Comparison of ENCODE assay signal across 8 cellular contexts in genomic region chr17:75394332-75394918, GRCh38. TPM values are rescaled to one million over a fixed set of nuclear protein-coding genes. Genes with fewer than 3 reads are reported as not detected.
A peak's percentile ranks its signal among the peaks of the same experiment; 100 is the strongest.
DNase-seq lines count a peak whose midpoint lies in the region; ATAC-seq and TF ChIP-seq lines count a peak whose summit lies in the region.

No MANE protein-coding gene starts in this region.

- intact Hi-C loops in right lobe of liver (cut with DNase I): no loop called here
- intact Hi-C loops in upper lobe of right lung (cut with DNase I): no loop called here

- ATAC-seq in HG03520 (IDR thresholded peaks at IDR 0.05; ENCODE audit: unreplicated experiment) (peak; percentile 14), right lobe of liver (peak in 1 of 4 donors; percentile 24), upper lobe of right lung (no peak)

- H3K4me1 ChIP-seq in adipocyte (ENCODE audit: control insufficient read depth, insufficient read depth, low read length) (peaks cover 44% of the 10 kb centered on the region), right lobe of liver (peaks cover 0 to 36% (median 5%) of the 10 kb centered on the region in 4 donors), upper lobe of right lung (peaks cover 55% of the 10 kb centered on the region)

- TF ChIP-seq POLR2A in right lobe of liver (IDR thresholded peaks at IDR 0.05): no peak

- TF ChIP-seq CTCF in right lobe of liver (IDR thresholded peaks at IDR 0.05) (no peak), upper lobe of right lung (IDR thresholded peaks at IDR 0.05) (no peak)

- H3K9ac ChIP-seq in adipocyte (ENCODE audit: low read length): peak overlapping the region; percentile 90

- H3K36me3 ChIP-seq in adipocyte (ENCODE audit: control insufficient read depth, insufficient read depth, low read length, severe bottlenecking): no peaks in the 10 kb centered on the region
- peaks cover 0 to 6% (median 4%) of the 10 kb centered on the region in 4 donors for H3K36me3 ChIP-seq in right lobe of liver
- no peaks in the 10 kb centered on the region for H3K36me3 ChIP-seq in upper lobe of right lung

- DNase-seq in ELR (ENCODE audit: low read depth) (peak; percentile 42), adipocyte (ENCODE audit: low read depth) (peak; percentile 30), right lobe of liver (no peak), upper lobe of right lung (no peak), AG08396 (ENCODE audit: low spot score) (no peak)
- no peak for DNase-seq in activated CD4-positive, alpha-beta T cell treated with anti-CD3 and anti-CD28 coated beads, Interleukin-2, amount 50 U/mL, for 4 hours
- no peak for DNase-seq in central memory CD4-positive, alpha-beta T cell

- H3K4me3 ChIP-seq in adipocyte (ENCODE audit: low read length) (peak overlapping the region; percentile 91), right lobe of liver (peak overlapping the region; percentile 55 to 66 (median 58)), upper lobe of right lung (peak overlapping the region; percentile 59)

- H3K27me3 ChIP-seq in adipocyte (replicated peaks; ENCODE audit: control insufficient read depth, insufficient read depth, low read length) (no peaks in the 10 kb centered on the region), right lobe of liver (no peaks in the 10 kb centered on the region), upper lobe of right lung (no peaks in the 10 kb centered on the region)

- 6% methylated on average over 9 of the region's 9 CpGs for WGBS in right lobe of liver (ENCODE audit: insufficient coverage, low coverage, low lambda C conversion rate, missing lambda C conversion rate)

- H3K9me3 ChIP-seq in adipocyte (ENCODE audit: control insufficient read depth, low read length): no peaks in the 10 kb centered on the region
- no peaks in the 10 kb centered on the region for H3K9me3 ChIP-seq in right lobe of liver
- H3K9me3 ChIP-seq in upper lobe of right lung: no peaks in the 10 kb centered on the region

- H3K27ac ChIP-seq in right lobe of liver (peak overlapping the region in 2 of 3 donors; percentile 29 to 61), upper lobe of right lung (peak overlapping the region; percentile 55)

RNA-seq across cellular contexts. Expression of gene GRB2, which starts 11.1 kb away (rescaled TPM):
- total RNA-seq in right lobe of liver (10 to 100 TPM; 42.4 to 70.5 (median 53.8) TPM), upper lobe of right lung (139 TPM)

Comparison
In these comparisons a context has a peak if more than half of its experiments do, and no peak if none do; other contexts are left out.
1. DNase-seq: peak in ELR (single experiment) and adipocyte (single experiment); none in right lobe of liver (0 of 3), upper lobe of right lung (single experiment), AG08396 (single experiment), activated CD4-positive, alpha-beta T cell treated with anti-CD3 and anti-CD28 coated beads, Interleukin-2, amount 50 U/mL, for 4 hours (0 of 2) and central memory CD4-positive, alpha-beta T cell (single experiment).
2. Peak in every context shown above with its lines, with median percentiles within 50 percentile points of each other: H3K4me3 ChIP-seq.